ENCODE assay signal across 15 cellular contexts in genomic region chr11:12542186-12542935, GRCh38.
"Had no signal": no experiment of that assay in that cellular context is flagged by ENCODE, and none has a peak within 500 bp of the region (broad histone marks: within the 10 kb centered on the region; RNA-seq: fewer than 3 reads in every experiment).

No MANE protein-coding gene starts in this region.

- H3K36me3 ChIP-seq: ascending aorta, tibial artery had no signal

- DNase-seq: activated CD4-positive, alpha-beta T cell treated with anti-CD3 and anti-CD28 coated beads, Interleukin-2, amount 50 U/mL, for 48 hours; activated CD4-positive, CD25-positive, alpha-beta regulatory T cell treated with anti-CD3 and anti-CD28 coated beads, Interleukin-2, amount 50 U/mL, for 72 hours; activated naive CD4-positive, alpha-beta T cell treated with anti-CD3 and anti-CD28 coated beads for 36 hours; activated naive CD8-positive, alpha-beta T cell treated with anti-CD3 and anti-CD28 coated beads, Interleukin-2, amount 50 U/mL, for 24 hours; immature natural killer cell; naive thymus-derived CD4-positive, alpha-beta T cell; nucleus accumbens; stimulated activated CD4-positive, alpha-beta T cell treated with anti-CD3 and anti-CD28 coated beads, Interleukin-2, amount 100 ng/mL, for 48 hours; T-helper 1 cell; T1000 had no signal

- H3K9me3 Mint-ChIP-seq: activated naive CD4-positive, alpha-beta T cell treated with anti-CD3 and anti-CD28 coated beads for 36 hours; activated naive CD8-positive, alpha-beta T cell treated with anti-CD3 and anti-CD28 coated beads, Interleukin-2, amount 50 U/mL, for 24 hours; activated T-helper 17 cell treated with anti-CD3 and anti-CD28 coated beads, Interleukin-2, amount 50 U/mL, for 72 hours; naive thymus-derived CD4-positive, alpha-beta T cell; stimulated activated memory B cell treated with anti-CD40 and anti-IgM and Interleukin-4, amounts not matched to agents 10 μg/mL and 1 μg/mL and 100 μg/mL, for 72 hours had no signal

- H3K4me3 ChIP-seq: ascending aorta, lung, tibial artery had no signal

- H3K27ac Mint-ChIP-seq: activated naive CD4-positive, alpha-beta T cell treated with anti-CD3 and anti-CD28 coated beads for 36 hours; activated naive CD8-positive, alpha-beta T cell treated with anti-CD3 and anti-CD28 coated beads, Interleukin-2, amount 50 U/mL, for 24 hours; activated T-helper 17 cell treated with anti-CD3 and anti-CD28 coated beads, Interleukin-2, amount 50 U/mL, for 72 hours; immature natural killer cell; naive thymus-derived CD4-positive, alpha-beta T cell; stimulated activated memory B cell treated with anti-CD40 and anti-IgM and Interleukin-4, amounts not matched to agents 10 μg/mL and 1 μg/mL and 100 μg/mL, for 72 hours had no signal

- H3K4me3 Mint-ChIP-seq: activated naive CD4-positive, alpha-beta T cell treated with anti-CD3 and anti-CD28 coated beads for 36 hours; activated naive CD8-positive, alpha-beta T cell treated with anti-CD3 and anti-CD28 coated beads, Interleukin-2, amount 50 U/mL, for 24 hours; activated T-helper 17 cell treated with anti-CD3 and anti-CD28 coated beads, Interleukin-2, amount 50 U/mL, for 72 hours; immature natural killer cell; naive thymus-derived CD4-positive, alpha-beta T cell; stimulated activated memory B cell treated with anti-CD40 and anti-IgM and Interleukin-4, amounts not matched to agents 10 μg/mL and 1 μg/mL and 100 μg/mL, for 72 hours had no signal

- H3K27me3 ChIP-seq: ascending aorta, tibial artery had no signal

- H3K4me1 Mint-ChIP-seq: activated naive CD8-positive, alpha-beta T cell treated with anti-CD3 and anti-CD28 coated beads, Interleukin-2, amount 50 U/mL, for 24 hours; activated T-helper 17 cell treated with anti-CD3 and anti-CD28 coated beads, Interleukin-2, amount 50 U/mL, for 72 hours; immature natural killer cell; naive thymus-derived CD4-positive, alpha-beta T cell; stimulated activated memory B cell treated with anti-CD40 and anti-IgM and Interleukin-4, amounts not matched to agents 10 μg/mL and 1 μg/mL and 100 μg/mL, for 72 hours had no signal

- H3K9me3 ChIP-seq: ascending aorta, tibial artery had no signal

- H3K36me3 Mint-ChIP-seq: immature natural killer cell; naive thymus-derived CD4-positive, alpha-beta T cell; stimulated activated memory B cell treated with anti-CD40 and anti-IgM and Interleukin-4, amounts not matched to agents 10 μg/mL and 1 μg/mL and 100 μg/mL, for 72 hours had no signal

- ATAC-seq: activated naive CD8-positive, alpha-beta T cell treated with anti-CD3 and anti-CD28 coated beads, Interleukin-2, amount 50 U/mL, for 24 hours; activated T-helper 17 cell treated with anti-CD3 and anti-CD28 coated beads, Interleukin-2, amount 50 U/mL, for 72 hours; naive thymus-derived CD4-positive, alpha-beta T cell; stimulated activated memory B cell treated with anti-CD40 and anti-IgM and Interleukin-4, amounts not matched to agents 10 μg/mL and 1 μg/mL and 100 μg/mL, for 72 hours had no signal

- H3K27ac ChIP-seq: ascending aorta, tibial artery had no signal
